Comparison of ENCODE assay signal across 23 cellular contexts in genomic region chr16:21262779-21263639, GRCh38. TPM values are rescaled to one million over a fixed set of nuclear protein-coding genes. Genes with fewer than 3 reads are reported as not detected.
DNase-seq lines count a peak whose midpoint lies in the region; ATAC-seq and TF ChIP-seq lines count a peak whose summit lies in the region.
"Had no signal": no experiment of that assay in that cellular context is flagged by ENCODE, and none has a peak within 500 bp of the region (broad histone marks: within the 10 kb centered on the region; RNA-seq: fewer than 3 reads in every experiment).

No MANE protein-coding gene starts in this region.

- TF ChIP-seq CTCF in AG04450 (IDR thresholded peaks at IDR 0.05; ENCODE audit: low read depth, low read length), result no peak
- no peak for TF ChIP-seq CTCF in endodermal cell (conservative IDR thresholded peaks at IDR 0.05)
- no peak for TF ChIP-seq CTCF in neural crest cell (conservative IDR thresholded peaks at IDR 0.05)

- POLR2A ChIA-PET in AG04450 (lab: Yijun Ruan, JAX), result no interaction called here

- no peaks in the 10 kb centered on the region for H3K9me3 ChIP-seq in AG04450 (ENCODE audit: control insufficient read depth, insufficient read depth, low read length)
- H3K9me3 ChIP-seq in GM23248 (ENCODE audit: low read depth), result no peaks in the 10 kb centered on the region
- no peaks in the 10 kb centered on the region for H3K9me3 ChIP-seq in endodermal cell (ENCODE audit: control insufficient read depth, low read length)
- H3K9me3 ChIP-seq: esophagus squamous epithelium had no signal

- CTCF ChIA-PET in AG04450 (lab: Charles Lee), result no interaction called here

- H3K27ac Mint-ChIP-seq in endodermal cell (peak overlapping the region; percentile 76), neural crest cell (ENCODE audit: unreplicated experiment) (peak overlapping the region; percentile 39)
- no peak overlapping the region for H3K27ac Mint-ChIP-seq in activated naive CD4-positive, alpha-beta T cell treated with anti-CD3 and anti-CD28 coated beads, Interleukin-2, amount 50 U/mL, for 72 hours
- H3K27ac Mint-ChIP-seq: activated naive CD4-positive, alpha-beta T cell treated with anti-CD3 and anti-CD28 coated beads, Interleukin-2, amount 10 ng/mL, durations not matched to agents 7 days and 5 days; CD8-positive, alpha-beta T cell; stimulated activated effector memory CD8-positive, alpha-beta T cell treated with anti-CD3 and anti-CD28 coated beads, Interleukin-12 subunit alpha, Interleukin-12 subunit beta, amount 100 ng/mL, for 72 hours; T-helper 2 cell treated with Interferon-gamma antibody and Interleukin-4, amounts not matched to agents 5 μg/mL and 100 μg/mL, for 36 hours had no signal

- no peaks in the 10 kb centered on the region for H3K36me3 ChIP-seq in GM23248 (ENCODE audit: low read depth)
- H3K36me3 ChIP-seq in endodermal cell (ENCODE audit: control insufficient read depth, insufficient read depth, low read length), result no peaks in the 10 kb centered on the region
- H3K36me3 ChIP-seq: esophagus squamous epithelium had no signal

- H3K27ac ChIP-seq in AG04450 (ENCODE audit: low read depth, low read length), result peak overlapping the region; percentile 21
- H3K27ac ChIP-seq in GM23248, result no peak overlapping the region
- peak overlapping the region; percentile 25 for H3K27ac ChIP-seq in endodermal cell (ENCODE audit: low read depth, low read length)
- H3K27ac ChIP-seq: SK-N-MC had no signal

- no peak overlapping the region for H3K4me2 ChIP-seq in GM23248 (ENCODE audit: unreplicated experiment)

- peaks cover 23% of the 10 kb centered on the region for H3K4me1 ChIP-seq in GM23248 (ENCODE audit: insufficient read depth)
- H3K4me1 ChIP-seq in endodermal cell (ENCODE audit: control insufficient read depth, insufficient read depth, low read length), result peaks cover 5% of the 10 kb centered on the region

- H3K79me2 ChIP-seq in GM23248 (ENCODE audit: insufficient read depth), result no peaks in the 10 kb centered on the region

- ATAC-seq in activated naive CD4-positive, alpha-beta T cell treated with anti-CD3 and anti-CD28 coated beads, Interleukin-2, amount 50 U/mL, for 72 hours, result no peak
- ATAC-seq: activated T-cell treated with anti-CD3 and anti-CD28 coated beads, Interleukin-2, amount 50 U/mL, for 4 hours; CD8-positive, alpha-beta T cell; left lobe of liver; Panc1 had no signal

- 67 to 69% methylated on average over 10 to 12 of the region's 12 CpGs for WGBS in GM23248 (ENCODE audit: low coverage in 1 of 2, low lambda C conversion rate in 2 of 2, missing lambda C conversion rate in 2 of 2), 2 experiments
- 89 to 95% methylated on average over 8 to 12 of the region's 12 CpGs for WGBS in endodermal cell (ENCODE audit: insufficient coverage in 1 of 2, insufficient read length in 1 of 2), 2 experiments

- H3K4me3 ChIP-seq in AG04450 (ENCODE audit: low read depth, low read length) (no peak overlapping the region), GM23248 (no peak overlapping the region), endodermal cell (ENCODE audit: low read length) (no peak overlapping the region)
- H3K4me3 ChIP-seq: esophagus squamous epithelium, SK-N-MC had no signal

- H3K9me3 Mint-ChIP-seq in endodermal cell (no peaks in the 10 kb centered on the region), neural crest cell (no peaks in the 10 kb centered on the region)
- H3K9me3 Mint-ChIP-seq in activated naive CD4-positive, alpha-beta T cell treated with anti-CD3 and anti-CD28 coated beads, Interleukin-2, amount 50 U/mL, for 72 hours, result no peaks in the 10 kb centered on the region
- H3K9me3 Mint-ChIP-seq: activated naive CD4-positive, alpha-beta T cell treated with anti-CD3 and anti-CD28 coated beads, Interleukin-2, amount 10 ng/mL, durations not matched to agents 7 days and 5 days; activated T-cell treated with anti-CD3 and anti-CD28 coated beads, Interleukin-2, amount 50 U/mL, for 4 hours; CD8-positive, alpha-beta T cell; stimulated activated effector memory CD8-positive, alpha-beta T cell treated with anti-CD3 and anti-CD28 coated beads, Interleukin-12 subunit alpha, Interleukin-12 subunit beta, amount 100 ng/mL, for 72 hours; T-helper 2 cell treated with Interferon-gamma antibody and Interleukin-4, amounts not matched to agents 5 μg/mL and 100 μg/mL, for 36 hours had no signal

- H3K4me3 Mint-ChIP-seq in endodermal cell, result peak overlapping the region; percentile 12
- no peak overlapping the region for H3K4me3 Mint-ChIP-seq in neural crest cell
- H3K4me3 Mint-ChIP-seq: activated naive CD4-positive, alpha-beta T cell treated with anti-CD3 and anti-CD28 coated beads, Interleukin-2, amount 10 ng/mL, durations not matched to agents 7 days and 5 days; activated T-cell treated with anti-CD3 and anti-CD28 coated beads, Interleukin-2, amount 50 U/mL, for 4 hours; CD8-positive, alpha-beta T cell; stimulated activated effector memory CD8-positive, alpha-beta T cell treated with anti-CD3 and anti-CD28 coated beads, Interleukin-12 subunit alpha, Interleukin-12 subunit beta, amount 100 ng/mL, for 72 hours; T-helper 2 cell treated with Interferon-gamma antibody and Interleukin-4, amounts not matched to agents 5 μg/mL and 100 μg/mL, for 36 hours had no signal

- in situ Hi-C loops in GM23248 (cut with MboI), result no loop called here

- H3K27me3 Mint-ChIP-seq in endodermal cell (ENCODE audit: insufficient read depth), result no peaks in the 10 kb centered on the region
- no peaks in the 10 kb centered on the region for H3K27me3 Mint-ChIP-seq in neural crest cell (ENCODE audit: low read depth)

- peaks cover 15% of the 10 kb centered on the region for H3F3A ChIP-seq in GM23248 (ENCODE audit: insufficient read depth)

- no peaks in the 10 kb centered on the region for H4K20me1 ChIP-seq in GM23248 (ENCODE audit: insufficient read depth)

- H3K9ac ChIP-seq in GM23248 (no peak overlapping the region), endodermal cell (ENCODE audit: extremely low read depth, low read length, poor library complexity, severe bottlenecking) (no peak overlapping the region)

- DNase-seq in AG04450 (ENCODE audit: low read depth, low spot score) (no peak), GM23248 (no peak), endodermal cell (no peak), neural crest cell (ENCODE audit: low read depth, low spot score) (no peak), NOMO-1 treated with dmso at 0.1 percent for 144 hours (lab: John Stamatoyannopoulos, UW; ENCODE audit: unreplicated experiment) (no peak), DMS 273 (lab: John Stamatoyannopoulos, UW; ENCODE audit: unreplicated experiment) (no peak), kidney glomerular epithelial cell (lab: John Stamatoyannopoulos, UW) (no peak)
- DNase-seq in activated naive CD4-positive, alpha-beta T cell treated with anti-CD3 and anti-CD28 coated beads, Interleukin-2, amount 50 U/mL, for 72 hours (ENCODE audit: low spot score in 2 of 2), result no peak
- DNase-seq: activated naive CD4-positive, alpha-beta T cell treated with anti-CD3 and anti-CD28 coated beads, Interleukin-2, amount 10 ng/mL, durations not matched to agents 7 days and 5 days; activated T-cell treated with anti-CD3 and anti-CD28 coated beads, Interleukin-2, amount 50 U/mL, for 4 hours; aorta; CD8-positive, alpha-beta T cell; effector CD8-positive, alpha-beta T cell; esophagus squamous epithelium; GOT3; NCI-H1694; NCI-H748 treated with DMSO at 0.1 percent for 48 hours had no signal

- H3K4me1 Mint-ChIP-seq in endodermal cell (peaks cover 39% of the 10 kb centered on the region), neural crest cell (peaks cover 29% of the 10 kb centered on the region)
- H3K4me1 Mint-ChIP-seq: activated naive CD4-positive, alpha-beta T cell treated with anti-CD3 and anti-CD28 coated beads, Interleukin-2, amount 10 ng/mL, durations not matched to agents 7 days and 5 days; stimulated activated effector memory CD8-positive, alpha-beta T cell treated with anti-CD3 and anti-CD28 coated beads, Interleukin-12 subunit alpha, Interleukin-12 subunit beta, amount 100 ng/mL, for 72 hours had no signal

- H2AFZ ChIP-seq in GM23248, result 0 out of 2 replicates have a peak overlapping the region, but pooled peaks have one; percentile 34

- H3K27me3 ChIP-seq in AG04450 (ENCODE audit: control insufficient read depth, insufficient read depth, low read length) (peaks cover 2% of the 10 kb centered on the region), GM23248 (replicated peaks; ENCODE audit: insufficient read depth) (no peaks in the 10 kb centered on the region), endodermal cell (ENCODE audit: control insufficient read depth, insufficient read depth, low read length, poor library complexity, severe bottlenecking) (no peaks in the 10 kb centered on the region)

- H3K9me2 ChIP-seq in GM23248 (ENCODE audit: insufficient read depth), result no peaks in the 10 kb centered on the region

- H3K36me3 Mint-ChIP-seq in endodermal cell (ENCODE audit: low read depth), result peaks cover 5% of the 10 kb centered on the region
- H3K36me3 Mint-ChIP-seq in neural crest cell (ENCODE audit: low read depth), result no peaks in the 10 kb centered on the region
- H3K36me3 Mint-ChIP-seq in activated naive CD4-positive, alpha-beta T cell treated with anti-CD3 and anti-CD28 coated beads, Interleukin-2, amount 50 U/mL, for 72 hours, result no peaks in the 10 kb centered on the region
- H3K36me3 Mint-ChIP-seq: activated naive CD4-positive, alpha-beta T cell treated with anti-CD3 and anti-CD28 coated beads, Interleukin-2, amount 10 ng/mL, durations not matched to agents 7 days and 5 days; CD8-positive, alpha-beta T cell; stimulated activated effector memory CD8-positive, alpha-beta T cell treated with anti-CD3 and anti-CD28 coated beads, Interleukin-12 subunit alpha, Interleukin-12 subunit beta, amount 100 ng/mL, for 72 hours had no signal

RNA-seq across cellular contexts. Expression of gene CRYM, which starts 15.1 kb away (rescaled TPM):
- polyA plus RNA-seq in AG04450 (2011; rRNA removed) (0.12 and 0.21 TPM in 2 replicates), GM23248 (2016; fragmentation: Nextera tagmentation; extraction: Ambion mirVana) (not detected in 2 replicates)
- not detected in 2 replicates for polyA minus RNA-seq in AG04450 (2011; rRNA and poly(A)+ RNA removed)
- total RNA-seq in GM23248 (2014; rRNA removed; shearing (Covaris generic)), result not detected in 2 replicates
- total RNA-seq in endodermal cell (10 to 100 TPM; 14.2 to 21.0 TPM), neural crest cell (1.2 and 2.2 TPM in 2 replicates)
- polyA plus RNA-seq in endodermal cell (2013, experiment 1 of 2), result 4.6 TPM
- 3.7 TPM for polyA plus RNA-seq in endodermal cell (2013, experiment 2 of 2)
- total RNA-seq in activated naive CD4-positive, alpha-beta T cell treated with anti-CD3 and anti-CD28 coated beads, Interleukin-2, amount 50 U/mL, for 72 hours, result not detected
- total RNA-seq: activated T-cell treated with anti-CD3 and anti-CD28 coated beads, Interleukin-2, amount 50 U/mL, for 4 hours; CD8-positive, alpha-beta T cell; osteocyte had no signal

RNA-seq across cellular contexts. Expression of gene ANKS4B, which starts 29.5 kb away (rescaled TPM):
- 0.01 TPM in 1 of 2 replicates, not detected in the other for polyA plus RNA-seq in AG04450 (2011; rRNA removed)
- not detected in 2 replicates for polyA minus RNA-seq in AG04450 (2011; rRNA and poly(A)+ RNA removed)
- not detected in 2 replicates for total RNA-seq in GM23248 (2014; rRNA removed; shearing (Covaris generic))
- not detected in 2 replicates for polyA plus RNA-seq in GM23248 (2016; fragmentation: Nextera tagmentation; extraction: Ambion mirVana)
- 1 to 10 TPM in 1 of 2 donors, under 1 TPM in 1; 0.90 to 1.6 TPM for total RNA-seq in endodermal cell
- 0.14 TPM for polyA plus RNA-seq in endodermal cell (2013, experiment 1 of 2)
- 0.21 TPM for polyA plus RNA-seq in endodermal cell (2013, experiment 2 of 2)
- not detected in 2 replicates for total RNA-seq in neural crest cell
- total RNA-seq in activated naive CD4-positive, alpha-beta T cell treated with anti-CD3 and anti-CD28 coated beads, Interleukin-2, amount 50 U/mL, for 72 hours, result not detected
- total RNA-seq: activated T-cell treated with anti-CD3 and anti-CD28 coated beads, Interleukin-2, amount 50 U/mL, for 4 hours; aorta; CD8-positive, alpha-beta T cell; esophagus squamous epithelium; osteocyte had no signal

RNA-seq across cellular contexts. Expression of gene ZP2, which starts 51.6 kb away (rescaled TPM):
- not detected in 2 replicates for polyA plus RNA-seq in AG04450 (2011; rRNA removed)
- polyA minus RNA-seq in AG04450 (2011; rRNA and poly(A)+ RNA removed), result not detected in 2 replicates
- total RNA-seq in GM23248 (2014; rRNA removed; shearing (Covaris generic)), result not detected in 2 replicates
- not detected in 2 replicates for polyA plus RNA-seq in GM23248 (2016; fragmentation: Nextera tagmentation; extraction: Ambion mirVana)
- not detected for total RNA-seq in endodermal cell
- not detected for polyA plus RNA-seq in endodermal cell (2013, experiment 1 of 2)
- polyA plus RNA-seq in endodermal cell (2013, experiment 2 of 2), result not detected
- total RNA-seq in neural crest cell, result not detected in 2 replicates
- not detected for total RNA-seq in activated naive CD4-positive, alpha-beta T cell treated with anti-CD3 and anti-CD28 coated beads, Interleukin-2, amount 50 U/mL, for 72 hours
- total RNA-seq: activated T-cell treated with anti-CD3 and anti-CD28 coated beads, Interleukin-2, amount 50 U/mL, for 4 hours; aorta; CD8-positive, alpha-beta T cell; esophagus squamous epithelium; left lobe of liver; osteocyte had no signal
- polyA plus RNA-seq: aorta had no signal

Comparison
In these comparisons a context has a peak if more than half of its experiments do, and no peak if none do; other contexts are left out.
1. H3K27ac Mint-ChIP-seq: peak in endodermal cell (single experiment) and neural crest cell (single experiment); none in activated naive CD4-positive, alpha-beta T cell treated with anti-CD3 and anti-CD28 coated beads, Interleukin-2, amount 50 U/mL, for 72 hours (0 of 2).